ENCODE assay signal across 8 cellular contexts in genomic region chr7:44606341-44607140, GRCh38. TPM values are rescaled to one million over a fixed set of nuclear protein-coding genes. Genes with fewer than 3 reads are reported as not detected.
A peak's percentile ranks its signal among the peaks of the same experiment; 100 is the strongest.
DNase-seq lines count a peak whose midpoint lies in the region; ATAC-seq, FAIRE-seq and TF ChIP-seq lines count a peak whose summit lies in the region.

OGDH (plus strand) TSS chr7:44606627; CDS start chr7:44624344, 17,717 bp downstream.

- H3K27ac Mint-ChIP-seq in activated T-cell treated with anti-CD3 and anti-CD28 coated beads, Interleukin-2, amount 50 U/mL, for 72 hours = peak within 1 kb of the TSS; percentile 98

- peak; percentile 95 for ATAC-seq in GM21786 (IDR thresholded peaks at IDR 0.05; ENCODE audit: unreplicated experiment)
- peak; percentile 96 to 97 for ATAC-seq in activated T-cell treated with anti-CD3 and anti-CD28 coated beads, Interleukin-2, amount 50 U/mL, for 72 hours (replicated peaks in 1 of 2)

- H3K27ac ChIP-seq in KOPT-K1 (ENCODE audit: low read depth, low read length, poor library complexity, severe bottlenecking) (peak within 1 kb of the TSS; percentile 80), esophagus muscularis mucosa (replicated peaks in 1 of 4) (peak within 1 kb of the TSS; percentile 95 to 99 (median 98))

- TF ChIP-seq POLR2A in esophagus muscularis mucosa (IDR thresholded peaks at IDR 0.05; ENCODE audit: low read depth) = peak; percentile 84

- H3K4me3 Mint-ChIP-seq in activated T-cell treated with anti-CD3 and anti-CD28 coated beads, Interleukin-2, amount 50 U/mL, for 72 hours = peak within 1 kb of the TSS; percentile 93 to 98

- no peaks in the 10 kb centered on the region for H3K9me3 ChIP-seq in KOPT-K1 (ENCODE audit: insufficient read depth, low read length, poor library complexity, severe bottlenecking)
- H3K9me3 ChIP-seq in esophagus muscularis mucosa = no peaks in the 10 kb centered on the region

- intact Hi-C loops in esophagus muscularis mucosa (cut with DNase I) = loop anchor here (2.0 kb wide), 1 partner anchor 142 kb away; the partner anchor contains the start of gene ZMIZ2

- peak; percentile 74 for TF ChIP-seq EP300 in esophagus muscularis mucosa (IDR thresholded peaks at IDR 0.05)

- peaks cover 25 to 42% (median 36%) of the 10 kb centered on the region in 4 donors for H3K4me1 ChIP-seq in esophagus muscularis mucosa

- no peak for TF ChIP-seq CTCF in esophagus muscularis mucosa (IDR thresholded peaks at IDR 0.05)

- DNase-seq in DMS79 (lab: John Stamatoyannopoulos, UW) (peak; percentile 98), RCC 7860 (ENCODE audit: low spot score) (peak; percentile 94), esophagus muscularis mucosa (ENCODE audit: extremely low spot score) (peak; percentile 100), myocyte (ENCODE audit: low read depth) (peak; percentile 100)
- DNase-seq in activated T-cell treated with anti-CD3 and anti-CD28 coated beads, Interleukin-2, amount 50 U/mL, for 72 hours = peak; percentile 99 to 100
- DNase-seq in stimulated activated CD8-positive, alpha-beta memory T cell treated with anti-CD3 and anti-CD28 coated beads, Interleukin-7, amount 100 ng/mL, for 48 hours (ENCODE audit: extremely low read depth in 1 of 2, low read depth in 1 of 2) = peak; percentile 98 to 99

- H3K36me3 ChIP-seq in KOPT-K1 (ENCODE audit: insufficient read depth, low read length) (0 out of 2 replicates have a peak, but pooled peaks cover 6% of the 10 kb centered on the region), esophagus muscularis mucosa (peaks cover 0 to 4% (median 0%) of the 10 kb centered on the region in 4 donors)

- 1% methylated on average over 32 of the region's 93 CpGs for WGBS in esophagus muscularis mucosa

- no peaks in the 10 kb centered on the region for H3K9me3 Mint-ChIP-seq in activated T-cell treated with anti-CD3 and anti-CD28 coated beads, Interleukin-2, amount 50 U/mL, for 72 hours

- peak within 1 kb of the TSS; percentile 77 to 86 (median 82) for H3K4me3 ChIP-seq in esophagus muscularis mucosa

- peak; percentile 76 for FAIRE-seq in RCC 7860 (lab: Jason Lieb, UNC)

- H3K4me1 Mint-ChIP-seq in activated T-cell treated with anti-CD3 and anti-CD28 coated beads, Interleukin-2, amount 50 U/mL, for 72 hours (ENCODE audit: low read depth) = peaks cover 44% of the 10 kb centered on the region

- no peaks in the 10 kb centered on the region for H3K27me3 ChIP-seq in esophagus muscularis mucosa

- no peaks in the 10 kb centered on the region for H3K27me3 Mint-ChIP-seq in activated T-cell treated with anti-CD3 and anti-CD28 coated beads, Interleukin-2, amount 50 U/mL, for 72 hours (ENCODE audit: low read depth)

- H3K36me3 Mint-ChIP-seq in activated T-cell treated with anti-CD3 and anti-CD28 coated beads, Interleukin-2, amount 50 U/mL, for 72 hours (ENCODE audit: insufficient read depth in 2 of 2) = no peaks in the 10 kb centered on the region

RNA-seq across cellular contexts. Expression of gene OGDH, which starts in this region (rescaled TPM):
- 10 to 100 TPM; 79.6 to 82.7 TPM for total RNA-seq in activated T-cell treated with anti-CD3 and anti-CD28 coated beads, Interleukin-2, amount 50 U/mL, for 72 hours
- total RNA-seq in esophagus muscularis mucosa (100 to 1,000 TPM; 135 to 184 (median 145) TPM), myocyte (172 and 183 TPM in 2 replicates)
- 86.7 TPM for polyA plus RNA-seq in myocyte (2012)

Comparison
In these comparisons a context has a peak if more than half of its experiments do, and no peak if none do; other contexts are left out.
1. Peak in every context shown above with its lines: DNase-seq, ATAC-seq, H3K4me3 ChIP-seq and H3K27ac ChIP-seq.